ENCODE assay signal across 1 cellular context in genomic region chr2:20642026-20642971, GRCh38.
TF ChIP-seq lines count a peak whose summit lies in the region.

No MANE protein-coding gene starts in this region.

TF ChIP-seq in HepG2, 621 proteins besides CTCF, POLR2A, EP300 and RAD21 (continues in another document):
- TF ChIP-seq ZNF687 (CRISPR knock-in tag; IDR thresholded peaks at IDR 0.05) (peak; percentile 81), MATR3 (CRISPR knock-in tag; IDR thresholded peaks at IDR 0.05) (no peak), NFE2 (CRISPR knock-in tag; IDR thresholded peaks at IDR 0.05) (no peak), ZBTB42 (CRISPR knock-in tag; IDR thresholded peaks at IDR 0.05) (no peak), ZNF326 (CRISPR knock-in tag; IDR thresholded peaks at IDR 0.05; ENCODE audit: borderline replicate concordance) (no peak), RFX3 (CRISPR knock-in tag; IDR thresholded peaks at IDR 0.05) (no peak), ASH2L (IDR thresholded peaks at IDR 0.05; ENCODE audit: insufficient read length, low read depth, low read length) (no peak), TRIM22 (IDR thresholded peaks at IDR 0.05) (no peak), ZNF564 (CRISPR knock-in tag; IDR thresholded peaks at IDR 0.05) (no peak), POLR2G (IDR thresholded peaks at IDR 0.05; ENCODE audit: low read depth, low read length) (no peak), CEBPB (IDR thresholded peaks at IDR 0.05; ENCODE audit: borderline replicate concordance, low read depth, low read length) (0 out of 2 replicates have a peak, but pooled peaks have one; percentile 1), CHD2 (IDR thresholded peaks at IDR 0.05; ENCODE audit: low read depth, low read length) (no peak), ARID5B (CRISPR knock-in tag; IDR thresholded peaks at IDR 0.05) (0 out of 2 replicates have a peak, but pooled peaks have one; percentile 24), ZNF512 (CRISPR knock-in tag; IDR thresholded peaks at IDR 0.05) (no peak), SP4 (CRISPR knock-in tag; IDR thresholded peaks at IDR 0.05) (no peak), RFX1 (IDR thresholded peaks at IDR 0.05) (no peak), ZNF280D (CRISPR knock-in tag; IDR thresholded peaks at IDR 0.05) (no peak), ZNF251 (CRISPR knock-in tag; IDR thresholded peaks at IDR 0.05) (no peak), ZNF614 (CRISPR knock-in tag; IDR thresholded peaks at IDR 0.05; ENCODE audit: borderline replicate concordance) (peak; percentile 50; the same call in 1 of the 2 replicates), HNRNPH1 (optimal IDR thresholded peaks at IDR 0.05; ENCODE audit: low read depth, low read length) (no peak), ZMYM4 (CRISPR knock-in tag; IDR thresholded peaks at IDR 0.05) (no peak; the same call in 1 of the 2 replicates), GABPB1 (CRISPR knock-in tag; IDR thresholded peaks at IDR 0.05) (peak; percentile 66; the same call in 1 of the 2 replicates), MYC (CRISPR knock-in tag; IDR thresholded peaks at IDR 0.05; ENCODE audit: borderline replicate concordance) (peak; percentile 19; the same call in 1 of the 2 replicates), MXD1 (CRISPR knock-in tag; IDR thresholded peaks at IDR 0.05) (0 out of 2 replicates have a peak, but pooled peaks have one; percentile 37), NFRKB (IDR thresholded peaks at IDR 0.05) (no peak), ZNF136 (CRISPR knock-in tag; IDR thresholded peaks at IDR 0.05; ENCODE audit: low read depth) (no peak), ZNF18 (CRISPR knock-in tag; IDR thresholded peaks at IDR 0.05; ENCODE audit: insufficient replicate concordance) (no peak), HDAC6 (IDR thresholded peaks at IDR 0.05; ENCODE audit: low read depth, low read length) (no peak), ZNF784 (CRISPR knock-in tag; IDR thresholded peaks at IDR 0.05; ENCODE audit: borderline replicate concordance) (no peak), SNRNP70 (IDR thresholded peaks at IDR 0.05; ENCODE audit: low read depth, low read length) (no peak), ZIK1 (CRISPR knock-in tag; IDR thresholded peaks at IDR 0.05; ENCODE audit: borderline replicate concordance, low read depth) (no peak), ZNF160 (CRISPR knock-in tag; IDR thresholded peaks at IDR 0.05) (no peak), ZNF44 (CRISPR knock-in tag; IDR thresholded peaks at IDR 0.05) (no peak), ZC3H13 (CRISPR knock-in tag; IDR thresholded peaks at IDR 0.05) (no peak), TEF (CRISPR knock-in tag; IDR thresholded peaks at IDR 0.05) (no peak), YEATS2 (CRISPR knock-in tag; IDR thresholded peaks at IDR 0.05; ENCODE audit: borderline replicate concordance) (peak; percentile 72; the same call in 1 of the 2 replicates), ZNF34 (CRISPR knock-in tag; IDR thresholded peaks at IDR 0.05; ENCODE audit: borderline replicate concordance) (no peak), SCMH1 (CRISPR knock-in tag; IDR thresholded peaks at IDR 0.05; ENCODE audit: borderline replicate concordance) (no peak), MAF1 (CRISPR knock-in tag; IDR thresholded peaks at IDR 0.05; ENCODE audit: borderline replicate concordance) (no peak), KLF12 (CRISPR knock-in tag; IDR thresholded peaks at IDR 0.05; ENCODE audit: borderline replicate concordance) (no peak), RFXANK (CRISPR knock-in tag; IDR thresholded peaks at IDR 0.05) (no peak), FOSL1 (CRISPR knock-in tag; IDR thresholded peaks at IDR 0.05; ENCODE audit: borderline replicate concordance) (no peak), RARG (CRISPR knock-in tag; IDR thresholded peaks at IDR 0.05; ENCODE audit: low read depth) (no peak), ZBTB39 (CRISPR knock-in tag; IDR thresholded peaks at IDR 0.05) (no peak)
